ENCODE assay signal across 1 cellular context in the genomic region with DNA sequence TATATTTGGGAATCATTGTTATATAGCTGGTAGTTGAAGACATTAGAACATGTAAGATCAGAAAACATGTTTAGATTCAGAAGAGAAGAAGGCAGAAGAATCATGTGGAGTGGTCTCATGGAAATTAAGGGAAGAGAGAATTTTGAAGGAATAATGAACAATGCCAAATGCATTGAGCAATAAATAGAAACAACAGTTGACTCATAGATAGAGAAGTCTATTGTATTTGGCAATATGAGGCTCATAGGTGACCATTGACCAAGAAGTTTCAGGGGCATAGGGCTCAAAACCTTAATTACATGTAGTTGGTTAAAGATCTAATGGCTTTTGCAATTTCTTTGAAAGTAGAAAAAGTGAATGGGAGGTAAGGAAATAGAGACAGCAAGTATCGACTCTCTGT.
TF ChIP-seq lines count a peak whose summit lies in the region.

No MANE protein-coding gene starts in this region.

TF ChIP-seq in IMR-90, 13 proteins besides CTCF, POLR2A, EP300 and RAD21:
- TF ChIP-seq CEBPB (IDR thresholded peaks at IDR 0.05; ENCODE audit: low read depth, low read length) = peak; percentile 51
- TF ChIP-seq MXI1 (IDR thresholded peaks at IDR 0.05; ENCODE audit: borderline replicate concordance, low read depth, low read length) = no peak
TF ChIP-seq in IMR-90: peak in this region for 1.
